ENCODE assay signal across 12 cellular contexts in genomic region chr17:58741121-58741625, GRCh38. TPM values are rescaled to one million over a fixed set of nuclear protein-coding genes. Genes with fewer than 3 reads are reported as not detected.
DNase-seq lines count a peak whose midpoint lies in the region; ATAC-seq and TF ChIP-seq lines count a peak whose summit lies in the region.
"Had no signal": no experiment of that assay in that cellular context is flagged by ENCODE, and none has a peak within 500 bp of the region (broad histone marks: within the 10 kb centered on the region; RNA-seq: fewer than 3 reads in every experiment).

No MANE protein-coding gene starts in this region.

- no peak overlapping the region for H2BK15ac ChIP-seq in mesenchymal stem cell (ENCODE audit: low read depth, poor library complexity, severe bottlenecking)

- CTCF ChIA-PET in HCT116 (lab: Charles Lee): no interaction called here

- RAD21 ChIA-PET in HCT116 (lab: Charles Lee; ENCODE audit: low non-redundant PET in 1 of 2, low total read pairs in 2 of 2, uncharacterized antibody in 2 of 2, unreplicated experiment in 2 of 2): no interaction called here

- ATAC-seq in HCT116: peak; percentile 63; the same call in 1 of the 2 replicates
- no peak for ATAC-seq in Right ventricle myocardium superior (ENCODE audit: poor library complexity)
- ATAC-seq in GM21360 (IDR thresholded peaks at IDR 0.05; ENCODE audit: unreplicated experiment): no peak
- ATAC-seq: stimulated activated memory B cell treated with anti-CD40 and anti-IgM and Interleukin-4, amounts not matched to agents 10 μg/mL and 1 μg/mL and 100 μg/mL, for 72 hours; T-helper 17 cell had no signal

- no peaks in the 10 kb centered on the region for H3K9me3 Mint-ChIP-seq in activated naive CD8-positive, alpha-beta T cell treated with anti-CD3 and anti-CD28 coated beads for 36 hours
- H3K9me3 Mint-ChIP-seq: activated naive CD4-positive, alpha-beta T cell treated with anti-CD3 and anti-CD28 coated beads, Interleukin-2, amount 50 U/mL, for 24 hours; stimulated activated memory B cell treated with anti-CD40 and anti-IgM and Interleukin-4, amounts not matched to agents 10 μg/mL and 1 μg/mL and 100 μg/mL, for 72 hours had no signal

- H3K79me1 ChIP-seq in mesenchymal stem cell (replicated peaks; ENCODE audit: low read length, poor library complexity, severe bottlenecking): no peaks in the 10 kb centered on the region

- H3K27ac ChIP-seq in HCT116 (ENCODE audit: low read depth, low read length) (no peak overlapping the region), mesenchymal stem cell (ENCODE audit: low read length, poor library complexity, severe bottlenecking) (no peak overlapping the region)
- H3K27ac ChIP-seq: coronary artery had no signal

- no peak overlapping the region for H2BK120ac ChIP-seq in mesenchymal stem cell (ENCODE audit: low read depth, low read length)

- H2AFZ ChIP-seq in HCT116 (ENCODE audit: low read depth, low read length, poor library complexity, severe bottlenecking) (no peak overlapping the region), mesenchymal stem cell (ENCODE audit: low read depth, low read length) (no peak overlapping the region)

- peak overlapping the region; percentile 13; the same call in 1 of the 2 replicates for H3K4me2 ChIP-seq in HCT116 (ENCODE audit: low read length)
- H3K4me2 ChIP-seq in mesenchymal stem cell (ENCODE audit: low read length, poor library complexity, severe bottlenecking): no peak overlapping the region

- no peaks in the 10 kb centered on the region for H3K9me3 ChIP-seq in HCT116 (ENCODE audit: control insufficient read depth in 1 of 2, insufficient read depth in 1 of 2, low read depth in 1 of 2, low read length in 2 of 2)
- H3K9me3 ChIP-seq in adipocyte (ENCODE audit: control insufficient read depth, low read length): no peaks in the 10 kb centered on the region
- H3K9me3 ChIP-seq in mesenchymal stem cell (ENCODE audit: control insufficient read depth, low read length): no peaks in the 10 kb centered on the region

- no peaks in the 10 kb centered on the region for H3K4me1 Mint-ChIP-seq in activated naive CD8-positive, alpha-beta T cell treated with anti-CD3 and anti-CD28 coated beads for 36 hours
- H3K4me1 Mint-ChIP-seq: activated naive CD4-positive, alpha-beta T cell treated with anti-CD3 and anti-CD28 coated beads, Interleukin-2, amount 50 U/mL, for 24 hours; stimulated activated memory B cell treated with anti-CD40 and anti-IgM and Interleukin-4, amounts not matched to agents 10 μg/mL and 1 μg/mL and 100 μg/mL, for 72 hours; T-helper 17 cell had no signal

- no peak overlapping the region for H3K23ac ChIP-seq in mesenchymal stem cell (ENCODE audit: low read length in 2 of 2)

- no peak overlapping the region for H2BK12ac ChIP-seq in mesenchymal stem cell (ENCODE audit: low read length in 2 of 2)

- H3K79me2 ChIP-seq in HCT116 (ENCODE audit: insufficient read depth, low read length): no peaks in the 10 kb centered on the region

- no peak overlapping the region for H3K4ac ChIP-seq in mesenchymal stem cell (ENCODE audit: low read depth in 1 of 2, low read length in 2 of 2)

- intact Hi-C loops in HCT116 (cut with micrococcal nuclease): no loop called here
- intact Hi-C loops in Right ventricle myocardium superior (cut with DNase I): no loop called here

- H3K36me3 Mint-ChIP-seq in activated naive CD8-positive, alpha-beta T cell treated with anti-CD3 and anti-CD28 coated beads for 36 hours: no peaks in the 10 kb centered on the region
- H3K36me3 Mint-ChIP-seq: activated naive CD4-positive, alpha-beta T cell treated with anti-CD3 and anti-CD28 coated beads, Interleukin-2, amount 50 U/mL, for 24 hours; stimulated activated memory B cell treated with anti-CD40 and anti-IgM and Interleukin-4, amounts not matched to agents 10 μg/mL and 1 μg/mL and 100 μg/mL, for 72 hours had no signal

- H3K36me3 ChIP-seq in HCT116 (ENCODE audit: control insufficient read depth in 1 of 2, insufficient read depth in 2 of 2, low read length in 2 of 2) (no peaks in the 10 kb centered on the region), adipocyte (ENCODE audit: control insufficient read depth, insufficient read depth, low read length, severe bottlenecking) (no peaks in the 10 kb centered on the region), mesenchymal stem cell (ENCODE audit: control insufficient read depth in 1 of 2, insufficient read depth in 2 of 2, low read depth in 1 of 2, low read length in 2 of 2) (no peaks in the 10 kb centered on the region)

- DNase-seq in HCT116 (ENCODE audit: low read depth, low spot score): peak; percentile 59
- DNase-seq in adipocyte (ENCODE audit: low read depth): peak; percentile 37
- peak; percentile 43 for DNase-seq in mesenchymal stem cell
- DNase-seq in Right ventricle myocardium superior: no peak
- DNase-seq in activated naive CD8-positive, alpha-beta T cell treated with anti-CD3 and anti-CD28 coated beads for 36 hours: no peak
- DNase-seq: glutamatergic neuron, T-helper 17 cell had no signal

- H2AK5ac ChIP-seq in mesenchymal stem cell (ENCODE audit: low read length, severe bottlenecking): no peak overlapping the region

- POLR2A ChIA-PET in HCT116 (lab: Charles Lee): no interaction called here

- H3K4me3 Mint-ChIP-seq in activated naive CD8-positive, alpha-beta T cell treated with anti-CD3 and anti-CD28 coated beads for 36 hours: no peak overlapping the region
- H3K4me3 Mint-ChIP-seq: activated naive CD4-positive, alpha-beta T cell treated with anti-CD3 and anti-CD28 coated beads, Interleukin-2, amount 50 U/mL, for 24 hours; stimulated activated memory B cell treated with anti-CD40 and anti-IgM and Interleukin-4, amounts not matched to agents 10 μg/mL and 1 μg/mL and 100 μg/mL, for 72 hours; T-helper 17 cell had no signal

- H3K27me3 ChIP-seq in HCT116 (ENCODE audit: insufficient read depth, low read length) (no peaks in the 10 kb centered on the region), adipocyte (replicated peaks; ENCODE audit: control insufficient read depth, insufficient read depth, low read length) (no peaks in the 10 kb centered on the region), mesenchymal stem cell (ENCODE audit: control insufficient read depth in 1 of 2, insufficient read depth in 1 of 2, low read length in 2 of 2) (no peaks in the 10 kb centered on the region)

- H3K9me2 ChIP-seq in HCT116 (ENCODE audit: insufficient read depth): no peaks in the 10 kb centered on the region

- no peak overlapping the region for H3K27ac Mint-ChIP-seq in activated naive CD8-positive, alpha-beta T cell treated with anti-CD3 and anti-CD28 coated beads for 36 hours
- H3K27ac Mint-ChIP-seq: activated naive CD4-positive, alpha-beta T cell treated with anti-CD3 and anti-CD28 coated beads, Interleukin-2, amount 50 U/mL, for 24 hours; stimulated activated memory B cell treated with anti-CD40 and anti-IgM and Interleukin-4, amounts not matched to agents 10 μg/mL and 1 μg/mL and 100 μg/mL, for 72 hours; T-helper 17 cell had no signal

- H3K9ac ChIP-seq in HCT116 (ENCODE audit: low read length) (no peak overlapping the region), adipocyte (ENCODE audit: low read length) (no peak overlapping the region), mesenchymal stem cell (ENCODE audit: low read length) (no peak overlapping the region)

- no peaks in the 10 kb centered on the region for H4K20me1 ChIP-seq in HCT116 (ENCODE audit: insufficient read depth)

- H4K91ac ChIP-seq in mesenchymal stem cell (ENCODE audit: low read length): no peak overlapping the region

- TF ChIP-seq POLR2A in HCT116 (IDR thresholded peaks at IDR 0.05; ENCODE audit: borderline replicate concordance, extremely low read depth, insufficient read depth, insufficient read length): no peak

- no peak for TF ChIP-seq CTCF in HCT116 (IDR thresholded peaks at IDR 0.05 in 2 of 3, conservative IDR thresholded peaks at IDR 0.05 in 1 of 3; ENCODE audit: borderline replicate concordance in 1 of 3, insufficient read depth in 1 of 3, low read depth in 2 of 3, low read length in 2 of 3)

- H2BK5ac ChIP-seq in mesenchymal stem cell (ENCODE audit: low read depth, low read length, poor library complexity, severe bottlenecking): no peak overlapping the region

- H3K4me1 ChIP-seq in HCT116 (ENCODE audit: control insufficient read depth in 1 of 2, insufficient read depth in 2 of 2, low read length in 2 of 2) (peaks cover 13 to 17% of the 10 kb centered on the region in 2 experiments), adipocyte (ENCODE audit: control insufficient read depth, insufficient read depth, low read length) (no peaks in the 10 kb centered on the region), mesenchymal stem cell (ENCODE audit: control insufficient read depth, insufficient read depth, low read depth, low read length) (no peaks in the 10 kb centered on the region)

- H4K8ac ChIP-seq in mesenchymal stem cell (ENCODE audit: low read length): no peak overlapping the region

- H3K27me3 Mint-ChIP-seq in activated naive CD8-positive, alpha-beta T cell treated with anti-CD3 and anti-CD28 coated beads for 36 hours: no peaks in the 10 kb centered on the region
- H3K27me3 Mint-ChIP-seq: activated naive CD4-positive, alpha-beta T cell treated with anti-CD3 and anti-CD28 coated beads, Interleukin-2, amount 50 U/mL, for 24 hours; stimulated activated memory B cell treated with anti-CD40 and anti-IgM and Interleukin-4, amounts not matched to agents 10 μg/mL and 1 μg/mL and 100 μg/mL, for 72 hours; T-helper 17 cell had no signal

- no peak overlapping the region for H3K14ac ChIP-seq in mesenchymal stem cell (ENCODE audit: low read length in 2 of 2)

- 92% methylated on average over 7 of the region's 8 CpGs for WGBS in mesenchymal stem cell

- BruUV-seq in HCT116 (replicated peaks; lab: Mats Ljungman, UMichigan): no TSS peak

- TF ChIP-seq RAD21 in HCT116 (IDR thresholded peaks at IDR 0.05; ENCODE audit: low read depth): no peak

- H3K4me3 ChIP-seq in HCT116 (replicated peaks in 1 of 2; ENCODE audit: low read depth in 1 of 2, low read length in 2 of 2) (no peak overlapping the region), adipocyte (ENCODE audit: low read length) (no peak overlapping the region), mesenchymal stem cell (ENCODE audit: insufficient read depth in 1 of 2, low read depth in 1 of 2, low read length in 2 of 2) (no peak overlapping the region)
- H3K4me3 ChIP-seq: coronary artery had no signal

- no peak overlapping the region for H3K18ac ChIP-seq in mesenchymal stem cell (ENCODE audit: low read depth in 1 of 2, low read length in 2 of 2)

RNA-seq across cellular contexts. Expression of gene PPM1E, which starts 14.5 kb away (rescaled TPM):
- 0.02 TPM for total RNA-seq in HCT116 (2021; ENCODE audit: unreplicated experiment)
- polyA plus RNA-seq in HCT116 (2012): 0.03 and 0.04 TPM in 2 replicates
- polyA plus RNA-seq in mesenchymal stem cell (2013, experiment 1 of 2): under 0.01 TPM
- polyA plus RNA-seq in mesenchymal stem cell (2013, experiment 2 of 2): 0.01 TPM
- total RNA-seq in Right ventricle myocardium superior: 1.7 TPM
- under 1 TPM; 0.06 TPM for total RNA-seq in activated naive CD8-positive, alpha-beta T cell treated with anti-CD3 and anti-CD28 coated beads for 36 hours
- total RNA-seq: HT-29, T-helper 17 cell had no signal

RNA-seq across cellular contexts. Expression of gene RAD51C, which starts 48.8 kb away (rescaled TPM):
- total RNA-seq in HCT116 (2021; ENCODE audit: unreplicated experiment) (94.9 TPM), Right ventricle myocardium superior (38.5 TPM)
- polyA plus RNA-seq in HCT116 (2012): 41.7 and 62.9 TPM in 2 replicates
- 14.0 TPM for polyA plus RNA-seq in mesenchymal stem cell (2013, experiment 1 of 2)
- 12.5 TPM for polyA plus RNA-seq in mesenchymal stem cell (2013, experiment 2 of 2)
- total RNA-seq in activated naive CD8-positive, alpha-beta T cell treated with anti-CD3 and anti-CD28 coated beads for 36 hours: 10 to 100 TPM; 77.3 to 86.7 TPM

RNA-seq across cellular contexts. Expression of gene TEX14, which starts 49.3 kb away (rescaled TPM):
- total RNA-seq in HCT116 (2021; ENCODE audit: unreplicated experiment) (0.89 TPM), Right ventricle myocardium superior (0.13 TPM)
- polyA plus RNA-seq in HCT116 (2012): 0.27 and 0.66 TPM in 2 replicates
- polyA plus RNA-seq in mesenchymal stem cell (2013, experiment 1 of 2): 0.08 TPM
- 0.08 TPM for polyA plus RNA-seq in mesenchymal stem cell (2013, experiment 2 of 2)
- total RNA-seq in activated naive CD8-positive, alpha-beta T cell treated with anti-CD3 and anti-CD28 coated beads for 36 hours: under 1 TPM; 0.10 to 0.14 TPM
- total RNA-seq: HT-29 had no signal

Comparison
In these comparisons a context has a peak if more than half of its experiments do, and no peak if none do; other contexts are left out.
1. DNase-seq: peak in HCT116 (single experiment), adipocyte (single experiment) and mesenchymal stem cell (single experiment); none in Right ventricle myocardium superior (single experiment) and activated naive CD8-positive, alpha-beta T cell treated with anti-CD3 and anti-CD28 coated beads for 36 hours (single experiment).